ENCODE assay signal across 8 cellular contexts in the genomic region with DNA sequence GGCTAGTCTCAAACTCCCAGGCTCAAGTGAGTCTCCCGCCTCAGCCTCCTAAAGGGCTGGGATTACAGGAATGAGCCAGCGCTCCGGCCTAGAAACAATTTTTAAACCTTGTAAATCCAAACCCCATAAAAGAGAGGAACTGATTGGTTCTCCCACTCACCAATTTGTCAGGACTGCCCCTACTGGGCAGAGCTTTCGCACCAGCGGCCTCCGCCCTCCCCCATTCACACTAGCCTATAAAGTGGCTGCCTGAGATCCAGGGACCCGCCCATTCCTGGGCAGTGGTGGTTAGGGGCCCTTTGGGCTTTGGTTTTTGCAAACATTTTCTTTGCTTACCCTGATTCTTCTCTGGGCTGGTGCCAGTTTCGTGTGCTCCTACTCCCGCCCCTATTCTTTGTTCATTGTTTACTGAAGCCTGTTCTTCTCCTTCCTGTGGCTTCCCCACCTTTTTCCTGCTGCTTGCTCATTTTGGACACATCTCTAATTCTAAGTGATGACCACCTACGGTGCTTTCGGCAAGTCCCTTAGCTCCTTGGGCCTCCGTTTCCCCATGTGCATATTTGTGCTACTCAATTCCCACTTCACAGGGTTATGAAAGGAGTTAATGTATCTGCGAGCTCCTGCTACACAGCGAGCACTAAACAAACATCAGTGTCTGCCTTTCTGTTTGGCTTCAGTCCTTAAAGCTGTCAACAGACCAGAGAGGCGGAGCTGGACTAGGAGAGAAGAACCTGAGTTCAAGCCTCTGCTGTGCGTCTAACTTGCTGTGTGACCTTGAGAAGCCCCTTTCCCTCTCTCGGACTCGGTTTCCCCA. TPM values are rescaled to one million over a fixed set of nuclear protein-coding genes. Genes with fewer than 3 reads are reported as not detected.
DNase-seq lines count a peak whose midpoint lies in the region; ATAC-seq and TF ChIP-seq lines count a peak whose summit lies in the region.

No MANE protein-coding gene starts in this region.

- peaks cover 22% of the 10 kb centered on the region for H3K4me1 ChIP-seq in ACC112 (ENCODE audit: control insufficient read depth, insufficient read depth, low read length, unreplicated experiment)
- peaks cover 7% of the 10 kb centered on the region for H3K4me1 ChIP-seq in ectodermal cell (ENCODE audit: control insufficient read depth, insufficient read depth, low read length)

- DNase-seq in NCI-H1092 treated with DMSO at 0.1 percent for 48 hours (lab: John Stamatoyannopoulos, UW) (peak; percentile 99), lower leg skin (ENCODE audit: low spot score in 2 of 2) (peak; percentile 73 to 91), HCEC 1CT (no peak)
- DNase-seq in stimulated activated effector memory CD8-positive, alpha-beta T cell treated with anti-CD3 and anti-CD28 coated beads, Interleukin-12 subunit alpha, Interleukin-12 subunit beta, amount 100 ng/mL, for 72 hours (ENCODE audit: low spot score in 2 of 2), result no peak

- H3K27ac ChIP-seq in ACC112 (ENCODE audit: low read depth, low read length) (peak overlapping the region; percentile 26; the same call in 1 of the 2 replicates), ectodermal cell (ENCODE audit: insufficient read depth, low read depth, low read length, poor library complexity, severe bottlenecking) (peak overlapping the region; percentile 73)

- H3K27ac Mint-ChIP-seq in T-helper 1 cell treated with Interleukin-12 subunit alpha and Interleukin-12 subunit beta and Interleukin-4 antibody, amounts not matched to agents 30 μg/mL and 1 μg/mL, for 36 hours, result peak overlapping the region; percentile 46
- H3K27ac Mint-ChIP-seq in stimulated activated effector memory CD8-positive, alpha-beta T cell treated with anti-CD3 and anti-CD28 coated beads, Interleukin-12 subunit alpha, Interleukin-12 subunit beta, amount 100 ng/mL, for 72 hours, result no peak overlapping the region

- TF ChIP-seq CTCF in lower leg skin (IDR thresholded peaks at IDR 0.05), result no peak

- peaks cover 21% of the 10 kb centered on the region for H3K4me1 Mint-ChIP-seq in T-helper 1 cell treated with Interleukin-12 subunit alpha and Interleukin-12 subunit beta and Interleukin-4 antibody, amounts not matched to agents 30 μg/mL and 1 μg/mL, for 36 hours (ENCODE audit: low read depth)
- peaks cover 14% of the 10 kb centered on the region for H3K4me1 Mint-ChIP-seq in stimulated activated effector memory CD8-positive, alpha-beta T cell treated with anti-CD3 and anti-CD28 coated beads, Interleukin-12 subunit alpha, Interleukin-12 subunit beta, amount 100 ng/mL, for 72 hours

- H3K79me2 ChIP-seq in ACC112 (ENCODE audit: control insufficient read depth, insufficient read depth, low read length, unreplicated experiment), result no peaks in the 10 kb centered on the region

- no peaks in the 10 kb centered on the region for H3K9me3 Mint-ChIP-seq in T-helper 1 cell treated with Interleukin-12 subunit alpha and Interleukin-12 subunit beta and Interleukin-4 antibody, amounts not matched to agents 30 μg/mL and 1 μg/mL, for 36 hours
- H3K9me3 Mint-ChIP-seq in stimulated activated effector memory CD8-positive, alpha-beta T cell treated with anti-CD3 and anti-CD28 coated beads, Interleukin-12 subunit alpha, Interleukin-12 subunit beta, amount 100 ng/mL, for 72 hours, result no peaks in the 10 kb centered on the region

- 43 to 48% methylated on average over 18 of the region's 18 CpGs for WGBS in ectodermal cell, 2 experiments
- 53 to 56% methylated on average over 18 of the region's 18 CpGs for WGBS in lower leg skin, 2 donors

- H3K4me3 Mint-ChIP-seq in T-helper 1 cell treated with Interleukin-12 subunit alpha and Interleukin-12 subunit beta and Interleukin-4 antibody, amounts not matched to agents 30 μg/mL and 1 μg/mL, for 36 hours, result peak overlapping the region; percentile 26
- no peak overlapping the region for H3K4me3 Mint-ChIP-seq in stimulated activated effector memory CD8-positive, alpha-beta T cell treated with anti-CD3 and anti-CD28 coated beads, Interleukin-12 subunit alpha, Interleukin-12 subunit beta, amount 100 ng/mL, for 72 hours

- no peaks in the 10 kb centered on the region for H3K36me3 Mint-ChIP-seq in T-helper 1 cell treated with Interleukin-12 subunit alpha and Interleukin-12 subunit beta and Interleukin-4 antibody, amounts not matched to agents 30 μg/mL and 1 μg/mL, for 36 hours (ENCODE audit: low read depth)
- H3K36me3 Mint-ChIP-seq in stimulated activated effector memory CD8-positive, alpha-beta T cell treated with anti-CD3 and anti-CD28 coated beads, Interleukin-12 subunit alpha, Interleukin-12 subunit beta, amount 100 ng/mL, for 72 hours, result no peaks in the 10 kb centered on the region

- TF ChIP-seq POLR2A in lower leg skin (IDR thresholded peaks at IDR 0.05), result no peak

- H3K27me3 ChIP-seq in ACC112 (ENCODE audit: insufficient read depth, low read length) (no peaks in the 10 kb centered on the region), ectodermal cell (ENCODE audit: control insufficient read depth, insufficient read depth, low read length, poor library complexity, severe bottlenecking) (no peaks in the 10 kb centered on the region)

- H3K36me3 ChIP-seq in ACC112 (ENCODE audit: insufficient read depth, low read length) (no peaks in the 10 kb centered on the region), ectodermal cell (ENCODE audit: control insufficient read depth, insufficient read depth, low read length) (no peaks in the 10 kb centered on the region)

- intact Hi-C loops in lower leg skin (cut with DNase I; ENCODE audit: low total_unique reads), result no loop called here

- H3K4me3 ChIP-seq in ACC112 (ENCODE audit: low read depth, low read length) (no peak overlapping the region), ectodermal cell (ENCODE audit: insufficient read depth, low read depth, low read length) (no peak overlapping the region), lower leg skin (ENCODE audit: low read depth, poor library complexity, severe bottlenecking) (no peak overlapping the region)

- H3K9me3 ChIP-seq in ectodermal cell (ENCODE audit: control insufficient read depth, low read length), result no peaks in the 10 kb centered on the region

- no peaks in the 10 kb centered on the region for H3K27me3 Mint-ChIP-seq in T-helper 1 cell treated with Interleukin-12 subunit alpha and Interleukin-12 subunit beta and Interleukin-4 antibody, amounts not matched to agents 30 μg/mL and 1 μg/mL, for 36 hours (ENCODE audit: low read depth)

- peak; percentile 80 for ATAC-seq in GM18868 (IDR thresholded peaks at IDR 0.05; ENCODE audit: unreplicated experiment)
- peak; percentile 60 for ATAC-seq in stimulated activated effector memory CD8-positive, alpha-beta T cell treated with anti-CD3 and anti-CD28 coated beads, Interleukin-12 subunit alpha, Interleukin-12 subunit beta, amount 100 ng/mL, for 72 hours

- H2AFZ ChIP-seq in ACC112 (ENCODE audit: low read length, unreplicated experiment), result peak overlapping the region; percentile 69

RNA-seq across cellular contexts. Expression of a gene that starts 39.8 kb away (rescaled TPM):
- 208 TPM for polyA plus RNA-seq in ectodermal cell (2013, experiment 1 of 4)
- 219 TPM for polyA plus RNA-seq in ectodermal cell (2013, experiment 2 of 4)
- 161 TPM for polyA plus RNA-seq in ectodermal cell (2013, experiment 3 of 4)
- polyA plus RNA-seq in ectodermal cell (2013, experiment 4 of 4), result 170 TPM
- 10 to 100 TPM; 32.0 to 97.3 (median 60.7) TPM for total RNA-seq in lower leg skin

Comparison
In these comparisons a context has a peak if more than half of its experiments do, and no peak if none do; other contexts are left out.
1. DNase-seq: peak in NCI-H1092 treated with DMSO at 0.1 percent for 48 hours (single experiment) and lower leg skin (2 of 2); none in stimulated activated effector memory CD8-positive, alpha-beta T cell treated with anti-CD3 and anti-CD28 coated beads, Interleukin-12 subunit alpha, Interleukin-12 subunit beta, amount 100 ng/mL, for 72 hours (0 of 2) and HCEC 1CT (single experiment).